In genomic region chr14:100193417-100194357, GRCh38 we compare ENCODE assay signal across 9 cellular contexts. TPM values are rescaled to one million over a fixed set of nuclear protein-coding genes. Genes with fewer than 3 reads are reported as not detected.
DNase-seq lines count a peak whose midpoint lies in the region; ATAC-seq and TF ChIP-seq lines count a peak whose summit lies in the region.
"Had no signal": no experiment of that assay in that cellular context is flagged by ENCODE, and none has a peak within 500 bp of the region (broad histone marks: within the 10 kb centered on the region; RNA-seq: fewer than 3 reads in every experiment).

No MANE protein-coding gene starts in this region.

- no peaks in the 10 kb centered on the region for H3K9me3 ChIP-seq in DND-41 (ENCODE audit: insufficient read depth, low read length, severe bottlenecking)
- no peaks in the 10 kb centered on the region for H3K9me3 ChIP-seq in KOPT-K1 (ENCODE audit: insufficient read depth, low read length, poor library complexity, severe bottlenecking)
- no peaks in the 10 kb centered on the region for H3K9me3 ChIP-seq in body of pancreas
- no peaks in the 10 kb centered on the region for H3K9me3 ChIP-seq in mesodermal cell (ENCODE audit: control insufficient read depth, low read length)
- H3K9me3 ChIP-seq in upper lobe of left lung = no peaks in the 10 kb centered on the region

- TF ChIP-seq POLR2A in body of pancreas (IDR thresholded peaks at IDR 0.05) = no peak
- TF ChIP-seq POLR2A in upper lobe of left lung (IDR thresholded peaks at IDR 0.05) = no peak

- H3K36me3 ChIP-seq in DND-41 (ENCODE audit: insufficient read depth, low read length) = 0 out of 2 replicates have a peak, but pooled peaks cover 4% of the 10 kb centered on the region
- no peaks in the 10 kb centered on the region for H3K36me3 ChIP-seq in KOPT-K1 (ENCODE audit: insufficient read depth, low read length)
- H3K36me3 ChIP-seq in body of pancreas (replicated peaks in 1 of 2; ENCODE audit: insufficient read depth in 1 of 2, low read depth in 2 of 2) = no peaks in the 10 kb centered on the region
- no peaks in the 10 kb centered on the region for H3K36me3 ChIP-seq in mesodermal cell (ENCODE audit: control insufficient read depth, insufficient read depth, low read length)
- no peaks in the 10 kb centered on the region for H3K36me3 ChIP-seq in upper lobe of left lung

- 42 to 63% methylated on average over 8 to 9 of the region's 12 CpGs for WGBS in body of pancreas, 2 donors
- WGBS in mesodermal cell (ENCODE audit: insufficient coverage in 2 of 2), 2 experiments = 93% methylated on average over 3 to 5 of the region's 12 CpGs
- WGBS in upper lobe of left lung, 2 donors = 20 to 57% methylated on average over 5 to 10 of the region's 12 CpGs

- peaks cover 25% of the 10 kb centered on the region for H3K4me1 ChIP-seq in DND-41 (ENCODE audit: insufficient read depth, low read length)
- H3K4me1 ChIP-seq in body of pancreas = peaks cover 20% of the 10 kb centered on the region
- no peaks in the 10 kb centered on the region for H3K4me1 ChIP-seq in mesodermal cell (ENCODE audit: control insufficient read depth, insufficient read depth, low read length, poor library complexity, severe bottlenecking)
- peaks cover 12 to 20% (median 16%) of the 10 kb centered on the region in 4 donors for H3K4me1 ChIP-seq in upper lobe of left lung

- no peak for TF ChIP-seq EP300 in upper lobe of left lung (IDR thresholded peaks at IDR 0.05)

- peak overlapping the region; percentile 90 for H3K9ac ChIP-seq in DND-41 (ENCODE audit: low read depth, low read length)

- DNase-seq in DND-41 = no peak
- DNase-seq in body of pancreas = peak; percentile 22 to 31 (median 30)
- no peak for DNase-seq in upper lobe of left lung
- no peak for DNase-seq in NCI-H226
- no peak for DNase-seq in NCI-H69 (lab: John Stamatoyannopoulos, UW)
- no peak for DNase-seq in NCI-H1436 (lab: John Stamatoyannopoulos, UW)

- H3K27ac ChIP-seq in DND-41 (ENCODE audit: low read length) (peak overlapping the region; percentile 82), KOPT-K1 (ENCODE audit: low read depth, low read length, poor library complexity, severe bottlenecking) (peak overlapping the region; percentile 87), body of pancreas (peak overlapping the region; percentile 37 to 95 (median 90)), mesodermal cell (ENCODE audit: low read depth, low read length, severe bottlenecking) (no peak overlapping the region), upper lobe of left lung (peak overlapping the region; percentile 84 to 94 (median 92))

- peak overlapping the region; percentile 83 for H2AFZ ChIP-seq in DND-41 (ENCODE audit: low read depth, low read length)

- peaks cover 11% of the 10 kb centered on the region for H3K79me2 ChIP-seq in DND-41 (ENCODE audit: insufficient read depth, low read length)

- no peaks in the 10 kb centered on the region for H3K27me3 ChIP-seq in DND-41 (ENCODE audit: insufficient read depth, low read length, poor library complexity)
- no peaks in the 10 kb centered on the region for H3K27me3 ChIP-seq in body of pancreas
- no peaks in the 10 kb centered on the region for H3K27me3 ChIP-seq in upper lobe of left lung

- intact Hi-C loops in body of pancreas (cut with DNase I) = no loop called here

- H4K20me1 ChIP-seq in DND-41 (ENCODE audit: insufficient read depth, low read length) = no peaks in the 10 kb centered on the region

- TF ChIP-seq CTCF in DND-41 (IDR thresholded peaks at IDR 0.05; ENCODE audit: borderline replicate concordance, extremely low read depth, low read length, poor library complexity, severe bottlenecking) = peak; percentile 9
- no peak for TF ChIP-seq CTCF in body of pancreas (IDR thresholded peaks at IDR 0.05)
- TF ChIP-seq CTCF in upper lobe of left lung (IDR thresholded peaks at IDR 0.05) = no peak

- H3K4me3 ChIP-seq in DND-41 (ENCODE audit: low read depth in 1 of 2, low read length in 2 of 2) (peak overlapping the region; percentile 12 to 59; a peak in 3 of 4 replicates), body of pancreas (no peak overlapping the region), mesodermal cell (ENCODE audit: extremely low read depth, insufficient read depth, low read length, poor library complexity, severe bottlenecking) (peak overlapping the region; percentile 31), upper lobe of left lung (peak overlapping the region in 3 of 4 donors; percentile 36 to 54 (median 53))

- ATAC-seq in DND-41 (ENCODE audit: insufficient read depth, low read depth) (no peak), body of pancreas (no peak), upper lobe of left lung (ENCODE audit: low FRiP score in 2 of 2) (peak in 1 of 2 donors; percentile 13)

- peak overlapping the region; percentile 80 for H3K4me2 ChIP-seq in DND-41 (ENCODE audit: insufficient read depth, low read length)

RNA-seq across cellular contexts. Expression of gene DEGS2, which starts 34.2 kb away (rescaled TPM):
- total RNA-seq in body of pancreas (10 to 100 TPM in 1 of 2 donors, 1 to 10 TPM in 1; 7.3 to 10.5 TPM), upper lobe of left lung (10 to 100 TPM in 1 of 6 donors, 1 to 10 TPM in 5; 2.0 to 19.9 (median 5.4) TPM)
- not detected for polyA plus RNA-seq in mesodermal cell (2013, experiment 1 of 2)
- not detected for polyA plus RNA-seq in mesodermal cell (2013, experiment 2 of 2)
- total RNA-seq: T-helper 1 cell treated with Interleukin-12 subunit alpha and Interleukin-12 subunit beta and Interleukin-4 antibody, amounts not matched to agents 30 ng/mL and 1 ng/mL, for 36 hours had no signal

RNA-seq across cellular contexts. Expression of gene YY1, which starts 45.3 kb away (rescaled TPM):
- 10 to 100 TPM; 27.0 to 30.3 TPM for total RNA-seq in body of pancreas
- polyA plus RNA-seq in mesodermal cell (2013, experiment 1 of 2) = 76.3 TPM
- 79.0 TPM for polyA plus RNA-seq in mesodermal cell (2013, experiment 2 of 2)
- total RNA-seq in upper lobe of left lung = 10 to 100 TPM; 35.6 to 70.4 (median 52.4) TPM

Comparison
In these comparisons a context has a peak if more than half of its experiments do, and no peak if none do; other contexts are left out.
1. DNase-seq: peak in body of pancreas (4 of 4); none in DND-41 (single experiment), upper lobe of left lung (0 of 2), NCI-H226 (single experiment), NCI-H69 (single experiment) and NCI-H1436 (single experiment).
2. H3K4me3 ChIP-seq: peak in DND-41 (2 of 2), mesodermal cell (single experiment) and upper lobe of left lung (3 of 4); none in body of pancreas (0 of 2).